ENCODE assay signal across 1 cellular context in genomic region chr6:150119256-150119655, GRCh38.
TF ChIP-seq lines count a peak whose summit lies in the region.

No MANE protein-coding gene starts in this region.

TF ChIP-seq in WTC11, 78 proteins besides CTCF, POLR2A, EP300 and RAD21 (continued from another document):
- no peak for TF ChIP-seq PRDM15 (CRISPR knock-in tag; IDR thresholded peaks at IDR 0.05)
- TF ChIP-seq ZMAT4 (CRISPR knock-in tag; IDR thresholded peaks at IDR 0.05) = no peak
- TF ChIP-seq TCF7 (CRISPR knock-in tag; IDR thresholded peaks at IDR 0.05; ENCODE audit: low read depth) = no peak
- TF ChIP-seq ZBTB43 (CRISPR knock-in tag; IDR thresholded peaks at IDR 0.05) = no peak
- TF ChIP-seq GRHL2 (CRISPR knock-in tag; IDR thresholded peaks at IDR 0.05; ENCODE audit: insufficient replicate concordance, severe bottlenecking) = no peak
- no peak for TF ChIP-seq JAZF1 (CRISPR knock-in tag; IDR thresholded peaks at IDR 0.05)
- no peak for TF ChIP-seq GTF2I (CRISPR knock-in tag; conservative IDR thresholded peaks at IDR 0.05)
- no peak for TF ChIP-seq ZNF232 (CRISPR knock-in tag; IDR thresholded peaks at IDR 0.05)
- no peak for TF ChIP-seq ZNF317 (CRISPR knock-in tag; IDR thresholded peaks at IDR 0.05; ENCODE audit: borderline replicate concordance, low read depth)
